11 cellular contexts compared by ENCODE assay signal in the genomic region with DNA sequence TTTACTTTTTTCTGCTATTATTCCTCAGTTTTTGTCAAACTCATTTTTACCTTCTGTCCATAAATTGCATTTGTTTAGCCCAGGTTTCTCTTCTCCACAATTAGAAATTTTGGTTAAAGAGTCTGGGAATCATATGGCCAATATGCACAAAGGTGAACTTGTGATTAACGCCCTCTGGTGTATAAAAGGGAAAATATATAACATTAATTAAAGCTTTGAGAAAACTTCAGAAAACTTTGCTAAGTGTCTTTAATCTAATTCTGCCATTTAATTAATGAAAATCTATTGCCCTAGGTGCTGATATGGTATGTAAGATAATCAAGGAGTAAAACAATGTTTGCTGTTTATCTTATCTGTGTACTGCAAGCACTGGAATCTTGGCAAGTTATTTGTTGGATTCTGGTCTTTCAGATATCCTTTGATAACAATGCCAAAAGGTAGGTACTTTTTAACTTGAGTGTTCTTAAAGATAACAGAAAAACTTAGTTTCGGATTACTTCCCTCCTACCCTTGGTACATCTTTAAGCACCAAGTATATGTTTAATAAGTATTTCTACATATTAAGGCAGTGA.
DNase-seq lines count a peak whose midpoint lies in the region; ATAC-seq and TF ChIP-seq lines count a peak whose summit lies in the region.
"Had no signal": no experiment of that assay in that cellular context is flagged by ENCODE, and none has a peak within 500 bp of the region (broad histone marks: within the 10 kb centered on the region; RNA-seq: fewer than 3 reads in every experiment).

No MANE protein-coding gene starts in this region.

- H3K4me3 ChIP-seq in AG09309 (ENCODE audit: control insufficient read depth, low read depth, low read length) (no peak overlapping the region), SU-DHL-6 (ENCODE audit: insufficient read depth, low read length, poor library complexity, severe bottlenecking) (no peak overlapping the region)

- peaks cover 4% of the 10 kb centered on the region for H3K36me3 Mint-ChIP-seq in glutamatergic neuron (ENCODE audit: unreplicated experiment)
- H3K36me3 Mint-ChIP-seq: stimulated activated naive B cell treated with anti-CD40 and anti-IgM and Interleukin-4, amounts not matched to agents 10 μg/mL and 1 μg/mL and 100 μg/mL, for 72 hours had no signal

- no peak for ATAC-seq in GM18498 (IDR thresholded peaks at IDR 0.05; ENCODE audit: unreplicated experiment)
- ATAC-seq in HG02610 (IDR thresholded peaks at IDR 0.05; ENCODE audit: unreplicated experiment): no peak
- ATAC-seq: stimulated activated naive B cell treated with anti-CD40 and anti-IgM and Interleukin-4, amounts not matched to agents 10 μg/mL and 1 μg/mL and 100 μg/mL, for 72 hours had no signal

- no peak overlapping the region for H3K4me2 ChIP-seq in SU-DHL-6 (ENCODE audit: low read depth, low read length, poor library complexity, severe bottlenecking)

- TF ChIP-seq CTCF in AG09309 (IDR thresholded peaks at IDR 0.05; ENCODE audit: control insufficient read depth, insufficient read depth, low read depth, low read length, missing control alignments) (peak; percentile 30), GM13977 (IDR thresholded peaks at IDR 0.05; ENCODE audit: extremely low read depth, insufficient read depth, missing control alignments) (peak; percentile 11), SU-DHL-6 (IDR thresholded peaks at IDR 0.05; ENCODE audit: insufficient read depth, low read length, poor library complexity, severe bottlenecking) (peak; percentile 55), glutamatergic neuron (IDR thresholded peaks at IDR 0.05; ENCODE audit: partially characterized antibody, unreplicated experiment) (peak; percentile 10)

- no peak overlapping the region for H3K27ac Mint-ChIP-seq in glutamatergic neuron (ENCODE audit: unreplicated experiment)
- H3K27ac Mint-ChIP-seq: activated B cell treated with CpG ODN at 0.5 μM for 24 hours; stimulated activated naive B cell treated with anti-CD40 and anti-IgM and Interleukin-4, amounts not matched to agents 10 μg/mL and 1 μg/mL and 100 μg/mL, for 72 hours had no signal

- no peak overlapping the region for H2AFZ ChIP-seq in SU-DHL-6 (ENCODE audit: low read depth, low read length, severe bottlenecking)

- H3K4me1 Mint-ChIP-seq in glutamatergic neuron (ENCODE audit: low read depth, unreplicated experiment): no peaks in the 10 kb centered on the region
- H3K4me1 Mint-ChIP-seq: activated B cell treated with CpG ODN at 0.5 μM for 24 hours; stimulated activated naive B cell treated with anti-CD40 and anti-IgM and Interleukin-4, amounts not matched to agents 10 μg/mL and 1 μg/mL and 100 μg/mL, for 72 hours had no signal

- no peaks in the 10 kb centered on the region for H3K9me3 Mint-ChIP-seq in glutamatergic neuron (ENCODE audit: unreplicated experiment)

- no peaks in the 10 kb centered on the region for H3K27me3 ChIP-seq in SU-DHL-6 (ENCODE audit: low read length)

- no peaks in the 10 kb centered on the region for H3K79me2 ChIP-seq in SU-DHL-6 (ENCODE audit: insufficient read depth, low read length)

- no peaks in the 10 kb centered on the region for H3K9me3 ChIP-seq in SU-DHL-6 (ENCODE audit: insufficient read depth, low read length)

- H3F3A ChIP-seq in SU-DHL-6 (ENCODE audit: insufficient read depth): no peaks in the 10 kb centered on the region

- no peaks in the 10 kb centered on the region for H3K36me3 ChIP-seq in SU-DHL-6 (ENCODE audit: low read length)

- in situ Hi-C loops in GM13977 (cut with MboI; ENCODE audit: low pct_unique_long_range_greater_than_20kb, low sequenced_read_pairs, unreplicated experiment): loop anchor here (25.0 kb wide), 1 partner anchor 711 kb away; a partner anchor contains a TSS

- no peaks in the 10 kb centered on the region for H4K20me1 ChIP-seq in SU-DHL-6 (ENCODE audit: low read depth, low read length)

- no peaks in the 10 kb centered on the region for H3K27me3 Mint-ChIP-seq in glutamatergic neuron (ENCODE audit: unreplicated experiment)
- H3K27me3 Mint-ChIP-seq: activated B cell treated with CpG ODN at 0.5 μM for 24 hours had no signal

- no peak overlapping the region for H3K27ac ChIP-seq in SU-DHL-6 (ENCODE audit: low read depth, low read length)

- no peak for DNase-seq in AG09309 (ENCODE audit: low read depth)
- DNase-seq in GM13977 (ENCODE audit: low spot score): no peak
- no peak for DNase-seq in glutamatergic neuron
- no peak for DNase-seq in SKM-1 treated with dmso at 0.1 percent for 144 hours (lab: John Stamatoyannopoulos, UW; ENCODE audit: unreplicated experiment)
- no peak for DNase-seq in NCI-H446 (lab: John Stamatoyannopoulos, UW)
- DNase-seq: activated B cell treated with CpG ODN at 0.5 μM for 24 hours; NCI-H748 treated with DMSO at 0.1 percent for 48 hours; stimulated activated naive B cell treated with anti-CD40 and anti-IgM and Interleukin-4, amounts not matched to agents 10 μg/mL and 1 μg/mL and 100 μg/mL, for 72 hours had no signal

- no peaks in the 10 kb centered on the region for H3K9me2 ChIP-seq in SU-DHL-6 (replicated peaks; ENCODE audit: insufficient read depth, low read length)

- H3K4me3 Mint-ChIP-seq in glutamatergic neuron (ENCODE audit: unreplicated experiment): no peak overlapping the region
- H3K4me3 Mint-ChIP-seq: activated B cell treated with CpG ODN at 0.5 μM for 24 hours; stimulated activated naive B cell treated with anti-CD40 and anti-IgM and Interleukin-4, amounts not matched to agents 10 μg/mL and 1 μg/mL and 100 μg/mL, for 72 hours had no signal

- no peak overlapping the region for H3K9ac ChIP-seq in SU-DHL-6 (ENCODE audit: low read length)
